ENCODE assay signal across 36 cellular contexts in the genomic region with DNA sequence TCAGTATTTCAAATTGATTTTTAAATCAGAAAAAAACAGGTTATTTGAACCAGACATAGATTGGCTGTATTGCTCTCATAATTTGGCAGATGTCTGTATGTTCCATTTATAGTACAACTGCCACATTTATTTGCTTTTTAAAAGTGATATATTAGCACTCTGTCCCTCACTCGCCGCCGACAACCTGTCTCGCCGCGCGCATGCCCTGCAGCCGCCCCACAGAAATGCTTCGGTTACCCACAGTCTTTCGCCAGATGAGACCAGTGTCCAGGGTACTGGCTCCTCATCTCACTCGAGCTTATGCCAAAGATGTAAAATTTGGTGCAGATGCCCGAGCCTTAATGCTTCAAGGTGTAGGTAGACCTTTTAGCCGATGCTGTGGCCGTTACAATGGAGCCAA.
"Had no signal": no experiment of that assay in that cellular context is flagged by ENCODE, and none has a peak within 500 bp of the region (broad histone marks: within the 10 kb centered on the region; RNA-seq: fewer than 3 reads in every experiment).

No MANE protein-coding gene starts in this region.

- H3K36me3 ChIP-seq: MG63 had no signal

- DNase-seq: Karpas-422, Kasumi-1, MG63, MM.1S, MV-4-11, NCI-H1048, NCI-H1092, NCI-H1092 treated with DMSO at 0.1 percent for 48 hours, NCI-H1105, NCI-H1105 treated with DMSO at 0.1 percent for 48 hours, NCI-H1417, NCI-H1417 treated with DMSO at 0.1 percent for 48 hours, NCI-H1436, NCI-H1436 treated with DMSO at 0.1 percent for 48 hours, NCI-H146, NCI-H1694, NCI-H1694 treated with DMSO at 0.1 percent for 48 hours, NCI-H187, NCI-H187 treated with DMSO at 0.1 percent for 48 hours, NCI-H1930, NCI-H2029, NCI-H2029 treated with DMSO at 0.1 percent for 48 hours, NCI-H2081, NCI-H2081 treated with DMSO at 0.1 percent for 48 hours, NCI-H2107, NCI-H2171, NCI-H2171 treated with DMSO at 0.1 percent for 48 hours, NCI-H2227 treated with DMSO at 0.1 percent for 48 hours, NCI-H226, NCI-H345, NCI-H446, NCI-H446 treated with DMSO at 0.1 percent for 48 hours, NCI-H510A, NCI-H510A treated with DMSO at 0.1 percent for 48 hours, NCI-H524, NCI-H524 treated with DMSO at 0.1 percent for 48 hours had no signal

- H3K4me3 ChIP-seq: MG63 had no signal

- H3K9me3 ChIP-seq: MG63 had no signal
